ENCODE assay signal across 11 cellular contexts in the genomic region with DNA sequence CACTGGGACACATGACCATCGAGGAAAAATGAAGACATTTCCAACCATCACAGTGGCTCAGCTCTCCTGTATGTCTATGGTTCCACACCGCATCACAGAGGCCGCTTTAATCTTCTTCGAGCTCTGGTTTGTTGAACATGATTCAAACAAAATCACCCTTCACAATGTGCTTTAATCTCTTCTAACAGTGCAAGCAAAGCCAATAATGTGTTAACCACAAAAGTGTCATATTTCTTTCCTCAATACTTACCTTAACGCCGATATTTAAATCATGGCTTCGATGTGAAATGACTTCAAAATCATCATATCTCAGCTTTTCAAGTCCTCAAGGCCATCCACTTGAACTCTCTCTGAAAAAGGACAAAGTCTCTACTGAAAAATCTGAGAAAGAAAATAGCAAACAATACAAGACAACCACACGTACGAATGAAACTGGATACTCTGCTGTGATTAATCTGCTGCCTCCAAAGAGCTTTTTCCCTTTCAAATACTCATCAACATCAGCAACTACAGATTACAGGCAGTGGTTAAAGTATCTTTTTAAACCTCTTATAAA. TPM values are rescaled to one million over a fixed set of nuclear protein-coding genes. Genes with fewer than 3 reads are reported as not detected.
DNase-seq lines count a peak whose midpoint lies in the region; ATAC-seq, FAIRE-seq and TF ChIP-seq lines count a peak whose summit lies in the region.
"Had no signal": no experiment of that assay in that cellular context is flagged by ENCODE, and none has a peak within 500 bp of the region (broad histone marks: within the 10 kb centered on the region; RNA-seq: fewer than 3 reads in every experiment).

No MANE protein-coding gene starts in this region.

- TF ChIP-seq POLR2A in ovary (IDR thresholded peaks at IDR 0.05), result no peak

- intact Hi-C loops in ovary (cut with DNase I), result no loop called here

- DNase-seq in EH (ENCODE audit: low read depth) (peak; percentile 19), T-helper 22 cell (ENCODE audit: low read depth) (peak; percentile 22), ovary (no peak)
- DNase-seq in activated naive CD4-positive, alpha-beta T cell treated with anti-CD3 and anti-CD28 coated beads, Interleukin-2, amount 50 U/mL, for 72 hours (ENCODE audit: low spot score in 2 of 2), result no peak
- DNase-seq: activated CD4-positive, alpha-beta T cell treated with anti-CD3 and anti-CD28 coated beads for 36 hours; NCI-H446 had no signal

- H3K9me3 ChIP-seq in ovary, result no peaks in the 10 kb centered on the region

- ATAC-seq in HG03039 (IDR thresholded peaks at IDR 0.05; ENCODE audit: unreplicated experiment), result no peak
- no peak for ATAC-seq in HG02840 (IDR thresholded peaks at IDR 0.05; ENCODE audit: low FRiP score, unreplicated experiment)
- no peak for ATAC-seq in activated naive CD4-positive, alpha-beta T cell treated with anti-CD3 and anti-CD28 coated beads, Interleukin-2, amount 50 U/mL, for 72 hours
- ATAC-seq: activated CD4-positive, alpha-beta T cell treated with anti-CD3 and anti-CD28 coated beads for 36 hours; naive thymus-derived CD8-positive, alpha-beta T cell had no signal

- peaks cover 33% of the 10 kb centered on the region for H3K4me1 ChIP-seq in ACC112 (ENCODE audit: control insufficient read depth, insufficient read depth, low read length, unreplicated experiment)
- H3K4me1 ChIP-seq in ovary (ENCODE audit: insufficient read depth), result peaks cover 17% of the 10 kb centered on the region

- no peak for TF ChIP-seq CTCF in ovary (IDR thresholded peaks at IDR 0.05)

- H3K27ac ChIP-seq in ACC112 (ENCODE audit: low read depth, low read length) (peak overlapping the region; percentile 90), ovary (peak overlapping the region in 1 of 2 donors; percentile 76)

- no peak overlapping the region for H2AFZ ChIP-seq in ACC112 (ENCODE audit: low read length, unreplicated experiment)

- 15 to 31% (median 16%) methylated on average over 9 of the region's 9 CpGs for whole genome bisulfite sequencing in ovary, 3 donors

- peaks cover 29% of the 10 kb centered on the region for H3K36me3 ChIP-seq in ACC112 (ENCODE audit: insufficient read depth, low read length)
- no peaks in the 10 kb centered on the region for H3K36me3 ChIP-seq in ovary

- H3K27ac Mint-ChIP-seq in activated naive CD4-positive, alpha-beta T cell treated with anti-CD3 and anti-CD28 coated beads, Interleukin-2, amount 50 U/mL, for 72 hours, result peak overlapping the region in 1 of 2 donors; percentile 43
- H3K27ac Mint-ChIP-seq: activated CD4-positive, alpha-beta T cell treated with anti-CD3 and anti-CD28 coated beads for 36 hours had no signal

- FAIRE-seq in islet of Langerhans (lab: Jason Lieb, UNC), result peak; percentile 36

- H3K4me3 ChIP-seq in ACC112 (ENCODE audit: low read depth, low read length), result no peak overlapping the region
- H3K4me3 ChIP-seq in ovary, result no peak overlapping the region

- peaks cover 22% of the 10 kb centered on the region for H3K79me2 ChIP-seq in ACC112 (ENCODE audit: control insufficient read depth, insufficient read depth, low read length, unreplicated experiment)

- H3K27me3 ChIP-seq in ACC112 (ENCODE audit: insufficient read depth, low read length) (no peaks in the 10 kb centered on the region), ovary (no peaks in the 10 kb centered on the region)

- H3K9me3 Mint-ChIP-seq in activated naive CD4-positive, alpha-beta T cell treated with anti-CD3 and anti-CD28 coated beads, Interleukin-2, amount 50 U/mL, for 72 hours, result peaks cover 0 to 17% of the 10 kb centered on the region in 2 donors

- TF ChIP-seq EP300 in ovary (IDR thresholded peaks at IDR 0.05), result no peak

- H3K36me3 Mint-ChIP-seq in activated naive CD4-positive, alpha-beta T cell treated with anti-CD3 and anti-CD28 coated beads, Interleukin-2, amount 50 U/mL, for 72 hours, result peaks cover 25 to 46% of the 10 kb centered on the region in 2 donors

RNA-seq across cellular contexts. Expression of gene SVIL, which starts 23.0 kb away (rescaled TPM):
- total RNA-seq in ovary, result 100 to 1,000 TPM in 5 of 7 donors, 10 to 100 TPM in 2; 49.9 to 225 (median 174) TPM
- polyA plus RNA-seq in ovary, result 100 to 1,000 TPM in 1 of 2 donors, 10 to 100 TPM in 1; 52.9 to 107 TPM
- total RNA-seq in activated naive CD4-positive, alpha-beta T cell treated with anti-CD3 and anti-CD28 coated beads, Interleukin-2, amount 50 U/mL, for 72 hours, result 10 to 100 TPM in 1 of 2 donors, 1 to 10 TPM in 1; 7.4 to 12.4 TPM

Comparison
In these comparisons a context has a peak if more than half of its experiments do, and no peak if none do; other contexts are left out.
1. DNase-seq: peak in EH (single experiment) and T-helper 22 cell (single experiment); none in ovary (0 of 5) and activated naive CD4-positive, alpha-beta T cell treated with anti-CD3 and anti-CD28 coated beads, Interleukin-2, amount 50 U/mL, for 72 hours (0 of 2).